Comparison of ENCODE assay signal across 19 cellular contexts in genomic region chrX:120042712-120043111, GRCh38. TPM values are rescaled to one million over a fixed set of nuclear protein-coding genes. Genes with fewer than 3 reads are reported as not detected.
"Had no signal": no experiment of that assay in that cellular context is flagged by ENCODE, and none has a peak within 500 bp of the region (broad histone marks: within the 10 kb centered on the region; RNA-seq: fewer than 3 reads in every experiment).

No MANE protein-coding gene starts in this region.

RNA-seq across cellular contexts. Expression of gene RHOXF2B, which starts 34.8 kb away (rescaled TPM):
- total RNA-seq: activated naive CD4-positive, alpha-beta T cell treated with anti-CD3 and anti-CD28 coated beads for 36 hours; activated naive CD4-positive, alpha-beta T cell treated with anti-CD3 and anti-CD28 coated beads, Interleukin-2, amount 50 U/mL, for 72 hours; activated naive CD8-positive, alpha-beta T cell treated with anti-CD3 and anti-CD28 coated beads for 36 hours; activated naive CD8-positive, alpha-beta T cell treated with anti-CD3 and anti-CD28 coated beads, Interleukin-2, amount 10 ng/mL, durations not matched to agents 7 days and 5 days; activated T-cell treated with anti-CD3 and anti-CD28 coated beads, Interleukin-2, amount 50 U/mL, for 72 hours; activated T-helper 1 cell treated with anti-CD3 and anti-CD28 coated beads, Interleukin-12 subunit alpha, Interleukin-12 subunit beta, Interleukin-2, Interleukin-4 antibody, amounts not matched to agents 30 ng/mL and 10 ng/mL and 1 ng/mL, durations not matched to agents 14 hours and 24 hours and 36 hours; activated T-helper 2 cell treated with anti-CD3 and anti-CD28 coated beads, Interferon-gamma antibody, Interleukin-2, Interleukin-4, amounts not matched to agents 10 μg/mL and 5 μg/mL and 100 μg/mL, durations not matched to agents 14 hours and 24 hours and 36 hours; adrenal gland; aorta; ascending aorta; astrocyte; body of pancreas; breast epithelium; bronchial epithelial cell; cardiac muscle cell; cardiac septum; cerebellum; chondrocyte had no signal
- polyA plus RNA-seq: adipose tissue, adrenal gland, aorta, cardiac muscle cell had no signal
